ENCODE assay signal across 8 cellular contexts in the genomic region with DNA sequence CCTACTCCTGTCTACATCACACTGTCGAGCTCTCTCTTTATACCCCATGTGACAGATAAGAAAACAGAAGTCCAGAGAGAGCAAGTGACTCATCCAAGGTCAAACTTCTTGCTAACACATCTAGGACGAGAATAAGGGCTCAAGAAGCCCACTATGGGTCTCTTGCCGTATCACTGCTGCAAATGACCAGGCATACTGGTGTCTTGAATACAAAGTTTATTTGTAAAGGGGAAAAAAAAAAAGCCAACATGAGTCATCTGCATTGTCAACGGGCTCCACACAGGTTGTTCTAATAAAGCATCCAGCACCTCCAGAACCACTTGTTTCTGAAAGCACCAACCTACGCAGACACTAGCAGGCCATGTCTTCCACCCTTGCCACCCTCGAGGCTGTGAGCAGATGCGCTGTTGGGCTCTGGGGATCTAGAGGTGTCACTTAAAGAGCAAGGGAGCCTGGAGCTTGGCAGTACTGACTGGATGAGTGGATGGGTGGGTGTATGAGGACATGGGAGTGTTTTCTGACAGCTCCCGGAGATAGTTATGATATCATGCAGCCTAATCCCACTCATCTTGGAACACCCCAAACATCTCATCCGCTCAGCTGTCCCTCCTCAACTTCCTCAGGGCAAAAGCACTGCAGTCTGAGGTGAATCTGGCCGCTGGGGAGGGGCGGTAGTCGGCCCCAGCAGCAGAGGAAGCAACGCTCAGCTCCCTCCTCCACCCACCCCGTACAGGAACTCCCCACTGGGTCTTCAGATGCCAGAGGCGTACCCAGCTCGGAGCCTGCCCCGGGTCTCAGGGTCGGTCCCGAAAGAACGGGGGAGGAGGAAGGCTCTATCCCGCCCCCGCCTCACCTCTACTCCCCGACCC. TPM values are rescaled to one million over a fixed set of nuclear protein-coding genes. Genes with fewer than 3 reads are reported as not detected.
A peak's percentile ranks its signal among the peaks of the same experiment; 100 is the strongest.
DNase-seq lines count a peak whose midpoint lies in the region; ATAC-seq and TF ChIP-seq lines count a peak whose summit lies in the region.

No MANE protein-coding gene starts in this region.

- H3K9me3 ChIP-seq in adipocyte (ENCODE audit: control insufficient read depth, low read length): no peaks in the 10 kb centered on the region
- H3K9me3 ChIP-seq in right atrium auricular region: no peaks in the 10 kb centered on the region
- H3K9me3 ChIP-seq in prostate gland: no peaks in the 10 kb centered on the region

- peak; percentile 39 for DNase-seq in DMS153 treated with DMSO at 0.1 percent for 48 hours (lab: John Stamatoyannopoulos, UW; ENCODE audit: unreplicated experiment)
- peak; percentile 22 for DNase-seq in SHP77 treated with DMSO at 0.1 percent for 48 hours (lab: John Stamatoyannopoulos, UW)
- peak; percentile 64 for DNase-seq in adipocyte (ENCODE audit: low read depth)
- DNase-seq in right atrium auricular region (ENCODE audit: low spot score): peak; percentile 63
- peak; percentile 71 for DNase-seq in prostate gland (ENCODE audit: low spot score)
- DNase-seq in NCI-H2171 treated with DMSO at 0.1 percent for 48 hours (lab: John Stamatoyannopoulos, UW): no peak

- peak; percentile 52 for TF ChIP-seq POLR2A in prostate gland (IDR thresholded peaks at IDR 0.05)

- TF ChIP-seq CTCF in right atrium auricular region (IDR thresholded peaks at IDR 0.05) (no peak), prostate gland (IDR thresholded peaks at IDR 0.05) (no peak)

- H3K27me3 ChIP-seq in adipocyte (replicated peaks; ENCODE audit: control insufficient read depth, insufficient read depth, low read length) (peaks cover 4% of the 10 kb centered on the region), right atrium auricular region (no peaks in the 10 kb centered on the region), prostate gland (replicated peaks; ENCODE audit: insufficient read depth) (no peaks in the 10 kb centered on the region)

- 8% methylated on average over 23 of the region's 23 CpGs for WGBS in prostate gland

- H3K4me3 ChIP-seq in adipocyte (ENCODE audit: low read length): peak overlapping the region; percentile 72
- peak overlapping the region; percentile 60 to 88 for H3K4me3 ChIP-seq in right atrium auricular region
- peak overlapping the region; percentile 58 to 78 for H3K4me3 ChIP-seq in prostate gland

- peak overlapping the region; percentile 49 for H3K9ac ChIP-seq in adipocyte (ENCODE audit: low read length)

- H3K4me1 ChIP-seq in adipocyte (ENCODE audit: control insufficient read depth, insufficient read depth, low read length): peaks cover 17% of the 10 kb centered on the region
- H3K4me1 ChIP-seq in right atrium auricular region: peaks cover 0 to 47% of the 10 kb centered on the region in 2 donors
- H3K4me1 ChIP-seq in prostate gland (replicated peaks): peaks cover 17% of the 10 kb centered on the region

- H3K36me3 ChIP-seq in adipocyte (ENCODE audit: control insufficient read depth, insufficient read depth, low read length, severe bottlenecking) (no peaks in the 10 kb centered on the region), right atrium auricular region (no peaks in the 10 kb centered on the region), prostate gland (no peaks in the 10 kb centered on the region)

- ATAC-seq in GM19463 (IDR thresholded peaks at IDR 0.05; ENCODE audit: unreplicated experiment): peak; percentile 47
- peak; percentile 40 for ATAC-seq in HG03469 (IDR thresholded peaks at IDR 0.05; ENCODE audit: unreplicated experiment)

- intact Hi-C loops in prostate gland (cut with DNase I): loop anchor here (2.0 kb wide), 1 partner anchor 307 kb away; no protein-coding TSS in a partner anchor

- H3K27ac ChIP-seq in right atrium auricular region (peak overlapping the region; percentile 91 to 94), prostate gland (peak overlapping the region; percentile 89 to 94)

RNA-seq across cellular contexts. Expression of gene SMCO4, which starts 1.1 kb away (rescaled TPM):
- 10 to 100 TPM; 37.6 to 79.8 TPM for total RNA-seq in right atrium auricular region
- total RNA-seq in prostate gland: 100 to 1,000 TPM in 1 of 2 donors, 10 to 100 TPM in 1; 63.8 to 140 TPM
